9 cellular contexts compared by ENCODE assay signal in genomic region chr16:85652431-85653221, GRCh38. TPM values are rescaled to one million over a fixed set of nuclear protein-coding genes. Genes with fewer than 3 reads are reported as not detected.
DNase-seq lines count a peak whose midpoint lies in the region; ATAC-seq and TF ChIP-seq lines count a peak whose summit lies in the region.
"Had no signal": no experiment of that assay in that cellular context is flagged by ENCODE, and none has a peak within 500 bp of the region (broad histone marks: within the 10 kb centered on the region; RNA-seq: fewer than 3 reads in every experiment).

No MANE protein-coding gene starts in this region.

- H3K27ac ChIP-seq in lower lobe of right lung, result no peak overlapping the region
- H3K27ac ChIP-seq in urinary bladder (ENCODE audit: low read depth), result peak overlapping the region; percentile 32
- H3K27ac ChIP-seq: PC-9 had no signal

- H3K27me3 ChIP-seq in lower lobe of right lung (ENCODE audit: low read depth), result no peaks in the 10 kb centered on the region

- no peak for TF ChIP-seq CTCF in lower lobe of right lung (IDR thresholded peaks at IDR 0.05)

- 28% methylated on average over 35 of the region's 35 CpGs for WGBS in urinary bladder

- H3K36me3 ChIP-seq in lower lobe of right lung (peaks cover 78% of the 10 kb centered on the region), urinary bladder (ENCODE audit: insufficient read depth) (peaks cover 5% of the 10 kb centered on the region)

- DNase-seq in NCI-H2227 (lab: John Stamatoyannopoulos, UW; ENCODE audit: unreplicated experiment), result peak; percentile 49
- DNase-seq in NCI-H2227 treated with DMSO at 0.1 percent for 48 hours (lab: John Stamatoyannopoulos, UW), result no peak
- DNase-seq in NCI-H510A (lab: John Stamatoyannopoulos, UW), result peak; percentile 50
- peak; percentile 55 for DNase-seq in cerebellar cortex (ENCODE audit: low spot score)
- DNase-seq in lower lobe of right lung, result peak; percentile 74
- no peak for DNase-seq in NCI-H2107 treated with DMSO at 0.1 percent for 48 hours (lab: John Stamatoyannopoulos, UW; ENCODE audit: unreplicated experiment)

- intact Hi-C loops in lower lobe of right lung (cut with DNase I), result no loop called here

- ATAC-seq in lower lobe of right lung (peak; percentile 39 to 53), HG02970 (IDR thresholded peaks at IDR 0.05; ENCODE audit: low FRiP score, unreplicated experiment) (no peak)

- no peaks in the 10 kb centered on the region for H3K9me3 ChIP-seq in lower lobe of right lung

- H3K4me1 ChIP-seq in lower lobe of right lung, result peaks cover 26% of the 10 kb centered on the region
- H3K4me1 ChIP-seq in urinary bladder (ENCODE audit: insufficient read depth), result no peaks in the 10 kb centered on the region

- no peak overlapping the region for H3K4me3 ChIP-seq in lower lobe of right lung
- H3K4me3 ChIP-seq in urinary bladder (ENCODE audit: low read depth, low read length), result no peak overlapping the region
- H3K4me3 ChIP-seq: PC-9 had no signal

RNA-seq across cellular contexts. Expression of gene GINS2, which starts 36.1 kb away (rescaled TPM):
- 1.1 TPM for total RNA-seq in lower lobe of right lung
- 6.9 TPM for total RNA-seq in urinary bladder
- 0.82 TPM for polyA plus RNA-seq in urinary bladder

RNA-seq across cellular contexts. Expression of gene GSE1, which starts 39.5 kb away (rescaled TPM):
- total RNA-seq in lower lobe of right lung (85.2 TPM), urinary bladder (33.4 TPM)
- 29.7 TPM for polyA plus RNA-seq in urinary bladder

Comparison
In these comparisons a context has a peak if more than half of its experiments do, and no peak if none do; other contexts are left out.
1. DNase-seq: peak in NCI-H2227 (single experiment), NCI-H510A (single experiment), cerebellar cortex (single experiment) and lower lobe of right lung (single experiment); none in NCI-H2227 treated with DMSO at 0.1 percent for 48 hours (single experiment) and NCI-H2107 treated with DMSO at 0.1 percent for 48 hours (single experiment).